In the genomic region with DNA sequence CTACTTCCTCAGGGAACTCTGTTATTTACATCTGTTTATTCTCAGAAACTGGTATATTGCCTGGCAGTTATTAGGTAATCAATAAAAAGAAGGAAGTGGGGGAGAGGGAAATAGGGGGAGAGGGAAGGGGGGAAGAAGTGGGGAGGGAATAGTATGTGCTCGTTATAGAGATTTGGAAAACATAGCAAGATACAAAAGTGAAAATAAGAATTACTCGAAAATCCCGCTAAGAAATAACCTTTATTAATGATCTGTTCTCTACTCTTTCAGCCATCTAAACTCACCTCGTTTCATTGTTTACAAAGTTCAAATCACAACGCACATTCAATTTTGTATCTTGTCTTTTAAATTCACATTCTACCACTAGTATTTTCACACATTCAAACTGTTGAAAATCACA, we compare ENCODE assay signal across 26 cellular contexts.
"Had no signal": no experiment of that assay in that cellular context is flagged by ENCODE, and none has a peak within 500 bp of the region (broad histone marks: within the 10 kb centered on the region; RNA-seq: fewer than 3 reads in every experiment).

No MANE protein-coding gene starts in this region.

- ATAC-seq: naive thymus-derived CD8-positive, alpha-beta T cell; natural killer cell treated with Interleukin-12 subunit alpha and Interleukin-12 subunit beta and Interleukin-15 and Interleukin-18, amount 100 ng/mL, for 72 hours; pancreas; right cardiac atrium; sciatic nerve; stimulated activated effector memory CD8-positive, alpha-beta T cell treated with anti-CD3 and anti-CD28 coated beads, Interleukin-12 subunit alpha, Interleukin-12 subunit beta, amount 100 ng/mL, for 72 hours; stimulated activated naive B cell treated with anti-CD40 and anti-IgM and Interleukin-4, amounts not matched to agents 10 μg/mL and 1 μg/mL and 100 μg/mL, for 72 hours; upper lobe of right lung had no signal

- H3K27ac Mint-ChIP-seq: naive thymus-derived CD8-positive, alpha-beta T cell; natural killer cell treated with Interleukin-12 subunit alpha and Interleukin-12 subunit beta and Interleukin-15 and Interleukin-18, amount 100 ng/mL, for 72 hours; nephron progenitor cell; stimulated activated effector memory CD8-positive, alpha-beta T cell treated with anti-CD3 and anti-CD28 coated beads, Interleukin-12 subunit alpha, Interleukin-12 subunit beta, amount 100 ng/mL, for 72 hours; stimulated activated naive B cell treated with anti-CD40 and anti-IgM and Interleukin-4, amounts not matched to agents 10 μg/mL and 1 μg/mL and 100 μg/mL, for 72 hours; stimulated activated naive CD8-positive, alpha-beta T cell treated with anti-CD3 and anti-CD28 coated beads, Interleukin-15, Interleukin-2, amounts not matched to agents 100 ng/mL and 50 ng/mL, for 24 hours; type B pancreatic cell had no signal

- DNase-seq: naive B cell; naive thymus-derived CD8-positive, alpha-beta T cell; nephron progenitor cell; pancreas; retina; right cardiac atrium; stimulated activated CD4-positive, alpha-beta T cell treated with anti-CD3 and anti-CD28 coated beads, Interleukin-15, amount 100 ng/mL, for 24 hours; stimulated activated CD4-positive, alpha-beta T cell treated with anti-CD3 and anti-CD28 coated beads, Interleukin-2, amount 100 ng/mL, for 24 hours; stimulated activated CD4-positive, alpha-beta T cell treated with anti-CD3 and anti-CD28 coated beads, Interleukin-2, amount 100 ng/mL, for 48 hours; stimulated activated CD4-positive, alpha-beta T cell treated with anti-CD3 and anti-CD28 coated beads, Interleukin-4, amount 100 ng/mL, for 24 hours; stimulated activated naive B cell treated with anti-CD40 and anti-IgM and Interleukin-4, amounts not matched to agents 10 μg/mL and 1 μg/mL and 100 μg/mL, for 72 hours; stimulated activated naive CD4-positive, alpha-beta T cell treated with Interleukin-2 at 50 U/mL for 16 hours; testis; tibial artery; transverse colon; upper lobe of right lung; uterus had no signal

- H3K9me3 Mint-ChIP-seq: naive B cell; naive thymus-derived CD8-positive, alpha-beta T cell; natural killer cell treated with Interleukin-12 subunit alpha and Interleukin-12 subunit beta and Interleukin-15 and Interleukin-18, amount 100 ng/mL, for 72 hours; nephron progenitor cell; neural crest cell; stimulated activated effector memory CD8-positive, alpha-beta T cell treated with anti-CD3 and anti-CD28 coated beads, Interleukin-12 subunit alpha, Interleukin-12 subunit beta, amount 100 ng/mL, for 72 hours; stimulated activated naive B cell treated with anti-CD40 and anti-IgM and Interleukin-4, amounts not matched to agents 10 μg/mL and 1 μg/mL and 100 μg/mL, for 72 hours; stimulated activated naive CD8-positive, alpha-beta T cell treated with anti-CD3 and anti-CD28 coated beads, Interleukin-15, Interleukin-2, amounts not matched to agents 100 ng/mL and 50 ng/mL, for 24 hours; type B pancreatic cell had no signal

- H3K4me3 Mint-ChIP-seq: naive B cell; naive thymus-derived CD8-positive, alpha-beta T cell; natural killer cell treated with Interleukin-12 subunit alpha and Interleukin-12 subunit beta and Interleukin-15 and Interleukin-18, amount 100 ng/mL, for 72 hours; nephron progenitor cell; neural crest cell; stimulated activated effector memory CD8-positive, alpha-beta T cell treated with anti-CD3 and anti-CD28 coated beads, Interleukin-12 subunit alpha, Interleukin-12 subunit beta, amount 100 ng/mL, for 72 hours; stimulated activated naive B cell treated with anti-CD40 and anti-IgM and Interleukin-4, amounts not matched to agents 10 μg/mL and 1 μg/mL and 100 μg/mL, for 72 hours; stimulated activated naive CD8-positive, alpha-beta T cell treated with anti-CD3 and anti-CD28 coated beads, Interleukin-15, Interleukin-2, amounts not matched to agents 100 ng/mL and 50 ng/mL, for 24 hours; type B pancreatic cell had no signal

- H3K4me1 ChIP-seq: pancreas, prostate gland, suprapubic skin, testis, tibial artery, transverse colon, upper lobe of right lung, uterus had no signal

- FAIRE-seq: pancreas had no signal

- H3K4me3 ChIP-seq: pancreas, prostate gland, skin epidermis, suprapubic skin, testis, tibial artery, transverse colon, upper lobe of right lung, uterus had no signal

- H3K4me1 Mint-ChIP-seq: naive B cell; naive thymus-derived CD8-positive, alpha-beta T cell; nephron progenitor cell; stimulated activated effector memory CD8-positive, alpha-beta T cell treated with anti-CD3 and anti-CD28 coated beads, Interleukin-12 subunit alpha, Interleukin-12 subunit beta, amount 100 ng/mL, for 72 hours; stimulated activated naive B cell treated with anti-CD40 and anti-IgM and Interleukin-4, amounts not matched to agents 10 μg/mL and 1 μg/mL and 100 μg/mL, for 72 hours had no signal

- H3K27ac ChIP-seq: pancreas, prostate gland, skin epidermis, suprapubic skin, testis, tibial artery, transverse colon, upper lobe of right lung, uterus had no signal

- H3K36me3 Mint-ChIP-seq: naive B cell; naive thymus-derived CD8-positive, alpha-beta T cell; natural killer cell treated with Interleukin-12 subunit alpha and Interleukin-12 subunit beta and Interleukin-15 and Interleukin-18, amount 100 ng/mL, for 72 hours; stimulated activated effector memory CD8-positive, alpha-beta T cell treated with anti-CD3 and anti-CD28 coated beads, Interleukin-12 subunit alpha, Interleukin-12 subunit beta, amount 100 ng/mL, for 72 hours; stimulated activated naive B cell treated with anti-CD40 and anti-IgM and Interleukin-4, amounts not matched to agents 10 μg/mL and 1 μg/mL and 100 μg/mL, for 72 hours; type B pancreatic cell had no signal

- H3K36me3 ChIP-seq: pancreas, prostate gland, suprapubic skin, tibial artery, transverse colon, upper lobe of right lung, uterus had no signal

- H3K27me3 ChIP-seq: pancreas, suprapubic skin, testis, transverse colon, upper lobe of right lung, uterus had no signal

- H3K9me3 ChIP-seq: pancreas, prostate gland, suprapubic skin, testis, tibial artery, transverse colon, upper lobe of right lung, uterus had no signal
